ENCODE assay signal across 31 cellular contexts in the genomic region with DNA sequence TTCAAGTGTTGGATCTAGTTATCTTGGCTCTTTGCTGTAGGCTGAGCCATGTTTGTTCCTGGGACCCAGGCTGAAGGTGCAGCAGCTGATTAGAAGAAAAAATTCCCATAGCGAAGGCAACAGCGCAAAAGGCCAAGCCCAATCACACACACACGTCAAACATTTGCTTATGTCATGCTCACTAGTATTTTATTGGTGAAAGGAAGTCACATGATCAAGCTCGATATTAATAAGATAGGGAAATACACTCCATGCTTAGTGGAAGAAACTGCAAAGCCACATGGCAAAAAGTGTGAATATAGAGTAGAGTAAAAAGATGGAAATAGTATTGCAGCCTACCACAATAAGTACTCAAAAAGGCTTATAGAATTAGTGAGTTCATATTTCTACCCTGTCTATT.
"Had no signal": no experiment of that assay in that cellular context is flagged by ENCODE, and none has a peak within 500 bp of the region (broad histone marks: within the 10 kb centered on the region; RNA-seq: fewer than 3 reads in every experiment).

No MANE protein-coding gene starts in this region.

- H3K27me3 Mint-ChIP-seq: natural killer cell treated with Interleukin-12 subunit alpha and Interleukin-12 subunit beta and Interleukin-15 and Interleukin-18, amount 100 ng/mL, for 72 hours; progenitor cell of endocrine pancreas had no signal

- ATAC-seq: naive thymus-derived CD8-positive, alpha-beta T cell; natural killer cell; natural killer cell treated with Interleukin-12 subunit alpha and Interleukin-12 subunit beta and Interleukin-15 and Interleukin-18, amount 100 ng/mL, for 72 hours; pancreas; psoas muscle; right cardiac atrium; right lobe of liver; sciatic nerve had no signal

- H3K4me2 ChIP-seq: neural progenitor cell, smooth muscle cell had no signal

- H3K9ac ChIP-seq: neural progenitor cell, parathyroid adenoma had no signal

- FAIRE-seq: pancreas, small intestine had no signal

- H3K36me3 ChIP-seq: neural progenitor cell, neutrophil, ovary, pancreas, prostate gland, right atrium auricular region, right lobe of liver, sigmoid colon, spleen had no signal

- H3K4me1 Mint-ChIP-seq: naive thymus-derived CD8-positive, alpha-beta T cell; natural killer cell; nephron had no signal

- DNase-seq: naive thymus-derived CD8-positive, alpha-beta T cell; natural killer cell; nephron progenitor cell; nucleus accumbens; occipital lobe; ovary; pancreas; posterior cingulate gyrus; psoas muscle; retina; right cardiac atrium; right lobe of liver; sigmoid colon; spleen; stimulated activated CD4-positive, alpha-beta T cell treated with anti-CD3 and anti-CD28 coated beads, Interleukin-12 subunit alpha, Interleukin-12 subunit beta, amount 100 ng/mL, for 4 hours; stimulated activated CD4-positive, alpha-beta T cell treated with anti-CD3 and anti-CD28 coated beads, Interleukin-15, amount 100 ng/mL, for 24 hours; stimulated activated CD4-positive, alpha-beta T cell treated with anti-CD3 and anti-CD28 coated beads, Interleukin-1b, Interleukin-23, amount 100 ng/mL, for 48 hours; stimulated activated CD4-positive, alpha-beta T cell treated with anti-CD3 and anti-CD28 coated beads, Interleukin-2, amount 100 ng/mL, for 24 hours had no signal

- H2AFZ ChIP-seq: neural progenitor cell, parathyroid adenoma had no signal

- H3K27ac Mint-ChIP-seq: naive thymus-derived CD8-positive, alpha-beta T cell; natural killer cell; natural killer cell treated with Interleukin-12 subunit alpha and Interleukin-12 subunit beta and Interleukin-15 and Interleukin-18, amount 100 ng/mL, for 72 hours; nephron; nephron progenitor cell; neural progenitor cell; progenitor cell of endocrine pancreas had no signal

- H3K9me3 ChIP-seq: neutrophil, ovary, pancreas, prostate gland, psoas muscle, right atrium auricular region, right lobe of liver, sigmoid colon, spleen had no signal

- H3K36me3 Mint-ChIP-seq: naive thymus-derived CD8-positive, alpha-beta T cell; natural killer cell; natural killer cell treated with Interleukin-12 subunit alpha and Interleukin-12 subunit beta and Interleukin-15 and Interleukin-18, amount 100 ng/mL, for 72 hours; neural progenitor cell had no signal

- H3K4me3 Mint-ChIP-seq: naive thymus-derived CD8-positive, alpha-beta T cell; natural killer cell; natural killer cell treated with Interleukin-12 subunit alpha and Interleukin-12 subunit beta and Interleukin-15 and Interleukin-18, amount 100 ng/mL, for 72 hours; nephron; nephron progenitor cell; neural crest cell; neural progenitor cell had no signal

- H3K27ac ChIP-seq: neural progenitor cell, neutrophil, ovary, pancreas, parathyroid adenoma, prostate gland, psoas muscle, right atrium auricular region, right lobe of liver, sigmoid colon, skin epidermis, spleen had no signal

- H3K4me3 ChIP-seq: neural progenitor cell, ovary, pancreas, prostate gland, psoas muscle, right atrium auricular region, right lobe of liver, sigmoid colon, skin epidermis, smooth muscle cell, spleen had no signal

- H3K4me1 ChIP-seq: neural progenitor cell, pancreas, parathyroid adenoma, prostate gland, psoas muscle, right lobe of liver had no signal

- H3K27me3 ChIP-seq: neural progenitor cell, neutrophil, ovary, pancreas, right atrium auricular region, right lobe of liver, sigmoid colon, spleen had no signal

- H3K79me2 ChIP-seq: parathyroid adenoma had no signal

- H3K9me3 Mint-ChIP-seq: naive thymus-derived CD8-positive, alpha-beta T cell; nephron; nephron progenitor cell; neural progenitor cell had no signal
